In the genomic region with DNA sequence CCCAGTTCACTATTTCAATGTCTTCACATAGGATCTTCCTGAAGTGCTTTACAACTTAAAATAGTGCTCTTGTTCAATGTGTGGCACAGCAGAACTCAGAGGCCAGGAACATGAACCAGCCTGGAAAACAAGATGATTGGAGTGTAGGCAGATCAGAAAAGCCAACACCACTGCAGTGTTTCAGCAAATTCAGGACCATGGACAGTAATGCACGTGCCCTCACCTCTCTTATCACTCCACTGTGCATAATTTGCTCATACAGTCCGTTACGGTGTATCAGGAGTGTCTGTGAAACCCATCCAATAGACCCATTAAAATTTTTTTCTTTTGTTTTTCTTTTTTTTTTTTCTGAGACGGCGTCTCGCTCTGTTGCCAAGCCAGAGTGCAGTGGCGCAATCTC, we compare ENCODE assay signal across 1 cellular context.
TF ChIP-seq lines count a peak whose summit lies in the region.

No MANE protein-coding gene starts in this region.

TF ChIP-seq in HepG2, 621 proteins besides CTCF, POLR2A, EP300 and RAD21 (continued from another document and continues in another):
- 0 out of 2 replicates have a peak, but pooled peaks have one; percentile 18 for TF ChIP-seq PATZ1 (CRISPR knock-in tag; IDR thresholded peaks at IDR 0.05)
- no peak for TF ChIP-seq ZBTB38 (CRISPR knock-in tag; IDR thresholded peaks at IDR 0.05)
- peak; percentile 90; the same call in 1 of the 2 replicates for TF ChIP-seq MXD4 (CRISPR knock-in tag; IDR thresholded peaks at IDR 0.05)
- no peak for TF ChIP-seq ETS1 (CRISPR knock-in tag; IDR thresholded peaks at IDR 0.05)
- TF ChIP-seq, protein P1, sequence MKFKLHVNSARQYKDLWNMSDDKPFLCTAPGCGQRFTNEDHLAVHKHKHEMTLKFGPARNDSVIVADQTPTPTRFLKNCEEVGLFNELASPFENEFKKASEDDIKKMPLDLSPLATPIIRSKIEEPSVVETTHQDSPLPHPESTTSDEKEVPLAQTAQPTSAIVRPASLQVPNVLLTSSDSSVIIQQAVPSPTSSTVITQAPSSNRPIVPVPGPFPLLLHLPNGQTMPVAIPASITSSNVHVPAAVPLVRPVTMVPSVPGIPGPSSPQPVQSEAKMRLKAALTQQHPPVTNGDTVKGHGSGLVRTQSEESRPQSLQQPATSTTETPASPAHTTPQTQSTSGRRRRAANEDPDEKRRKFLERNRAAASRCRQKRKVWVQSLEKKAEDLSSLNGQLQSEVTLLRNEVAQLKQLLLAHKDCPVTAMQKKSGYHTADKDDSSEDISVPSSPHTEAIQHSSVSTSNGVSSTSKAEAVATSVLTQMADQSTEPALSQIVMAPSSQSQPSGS (CRISPR knock-in tag; IDR thresholded peaks at IDR 0.05): peak; percentile 54; the same call in 1 of the 2 replicates
- no peak for TF ChIP-seq ASH2L (IDR thresholded peaks at IDR 0.05; ENCODE audit: insufficient read length, low read depth, low read length)
- TF ChIP-seq, protein P2, sequence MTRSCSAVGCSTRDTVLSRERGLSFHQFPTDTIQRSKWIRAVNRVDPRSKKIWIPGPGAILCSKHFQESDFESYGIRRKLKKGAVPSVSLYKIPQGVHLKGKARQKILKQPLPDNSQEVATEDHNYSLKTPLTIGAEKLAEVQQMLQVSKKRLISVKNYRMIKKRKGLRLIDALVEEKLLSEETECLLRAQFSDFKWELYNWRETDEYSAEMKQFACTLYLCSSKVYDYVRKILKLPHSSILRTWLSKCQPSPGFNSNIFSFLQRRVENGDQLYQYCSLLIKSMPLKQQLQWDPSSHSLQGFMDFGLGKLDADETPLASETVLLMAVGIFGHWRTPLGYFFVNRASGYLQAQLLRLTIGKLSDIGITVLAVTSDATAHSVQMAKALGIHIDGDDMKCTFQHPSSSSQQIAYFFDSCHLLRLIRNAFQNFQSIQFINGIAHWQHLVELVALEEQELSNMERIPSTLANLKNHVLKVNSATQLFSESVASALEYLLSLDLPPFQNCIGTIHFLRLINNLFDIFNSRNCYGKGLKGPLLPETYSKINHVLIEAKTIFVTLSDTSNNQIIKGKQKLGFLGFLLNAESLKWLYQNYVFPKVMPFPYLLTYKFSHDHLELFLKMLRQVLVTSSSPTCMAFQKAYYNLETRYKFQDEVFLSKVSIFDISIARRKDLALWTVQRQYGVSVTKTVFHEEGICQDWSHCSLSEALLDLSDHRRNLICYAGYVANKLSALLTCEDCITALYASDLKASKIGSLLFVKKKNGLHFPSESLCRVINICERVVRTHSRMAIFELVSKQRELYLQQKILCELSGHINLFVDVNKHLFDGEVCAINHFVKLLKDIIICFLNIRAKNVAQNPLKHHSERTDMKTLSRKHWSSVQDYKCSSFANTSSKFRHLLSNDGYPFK (CRISPR knock-in tag; IDR thresholded peaks at IDR 0.05; ENCODE audit: borderline replicate concordance): no peak
- TF ChIP-seq, protein P3, sequence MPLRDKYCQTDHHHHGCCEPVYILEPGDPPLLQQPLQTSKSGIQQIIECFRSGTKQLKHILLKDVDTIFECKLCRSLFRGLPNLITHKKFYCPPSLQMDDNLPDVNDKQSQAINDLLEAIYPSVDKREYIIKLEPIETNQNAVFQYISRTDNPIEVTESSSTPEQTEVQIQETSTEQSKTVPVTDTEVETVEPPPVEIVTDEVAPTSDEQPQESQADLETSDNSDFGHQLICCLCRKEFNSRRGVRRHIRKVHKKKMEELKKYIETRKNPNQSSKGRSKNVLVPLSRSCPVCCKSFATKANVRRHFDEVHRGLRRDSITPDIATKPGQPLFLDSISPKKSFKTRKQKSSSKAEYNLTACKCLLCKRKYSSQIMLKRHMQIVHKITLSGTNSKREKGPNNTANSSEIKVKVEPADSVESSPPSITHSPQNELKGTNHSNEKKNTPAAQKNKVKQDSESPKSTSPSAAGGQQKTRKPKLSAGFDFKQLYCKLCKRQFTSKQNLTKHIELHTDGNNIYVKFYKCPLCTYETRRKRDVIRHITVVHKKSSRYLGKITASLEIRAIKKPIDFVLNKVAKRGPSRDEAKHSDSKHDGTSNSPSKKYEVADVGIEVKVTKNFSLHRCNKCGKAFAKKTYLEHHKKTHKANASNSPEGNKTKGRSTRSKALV (CRISPR knock-in tag; IDR thresholded peaks at IDR 0.05): peak; percentile 74; the same call in 1 of the 2 replicates
- TF ChIP-seq, protein P4, sequence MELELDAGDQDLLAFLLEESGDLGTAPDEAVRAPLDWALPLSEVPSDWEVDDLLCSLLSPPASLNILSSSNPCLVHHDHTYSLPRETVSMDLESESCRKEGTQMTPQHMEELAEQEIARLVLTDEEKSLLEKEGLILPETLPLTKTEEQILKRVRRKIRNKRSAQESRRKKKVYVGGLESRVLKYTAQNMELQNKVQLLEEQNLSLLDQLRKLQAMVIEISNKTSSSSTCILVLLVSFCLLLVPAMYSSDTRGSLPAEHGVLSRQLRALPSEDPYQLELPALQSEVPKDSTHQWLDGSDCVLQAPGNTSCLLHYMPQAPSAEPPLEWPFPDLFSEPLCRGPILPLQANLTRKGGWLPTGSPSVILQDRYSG (CRISPR knock-in tag; IDR thresholded peaks at IDR 0.05): no peak
- TF ChIP-seq, protein P5, sequence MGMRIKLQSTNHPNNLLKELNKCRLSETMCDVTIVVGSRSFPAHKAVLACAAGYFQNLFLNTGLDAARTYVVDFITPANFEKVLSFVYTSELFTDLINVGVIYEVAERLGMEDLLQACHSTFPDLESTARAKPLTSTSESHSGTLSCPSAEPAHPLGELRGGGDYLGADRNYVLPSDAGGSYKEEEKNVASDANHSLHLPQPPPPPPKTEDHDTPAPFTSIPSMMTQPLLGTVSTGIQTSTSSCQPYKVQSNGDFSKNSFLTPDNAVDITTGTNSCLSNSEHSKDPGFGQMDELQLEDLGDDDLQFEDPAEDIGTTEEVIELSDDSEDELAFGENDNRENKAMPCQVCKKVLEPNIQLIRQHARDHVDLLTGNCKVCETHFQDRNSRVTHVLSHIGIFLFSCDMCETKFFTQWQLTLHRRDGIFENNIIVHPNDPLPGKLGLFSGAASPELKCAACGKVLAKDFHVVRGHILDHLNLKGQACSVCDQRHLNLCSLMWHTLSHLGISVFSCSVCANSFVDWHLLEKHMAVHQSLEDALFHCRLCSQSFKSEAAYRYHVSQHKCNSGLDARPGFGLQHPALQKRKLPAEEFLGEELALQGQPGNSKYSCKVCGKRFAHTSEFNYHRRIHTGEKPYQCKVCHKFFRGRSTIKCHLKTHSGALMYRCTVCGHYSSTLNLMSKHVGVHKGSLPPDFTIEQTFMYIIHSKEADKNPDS (CRISPR knock-in tag; IDR thresholded peaks at IDR 0.05): no peak
- TF ChIP-seq ZNF10 (CRISPR knock-in tag; IDR thresholded peaks at IDR 0.05; ENCODE audit: borderline replicate concordance, low read depth): no peak
- TF ChIP-seq NR1H2 (CRISPR knock-in tag; IDR thresholded peaks at IDR 0.05; ENCODE audit: borderline replicate concordance, low read depth): no peak
- TF ChIP-seq IKZF1 (IDR thresholded peaks at IDR 0.05): no peak
- no peak for TF ChIP-seq ZNF333 (CRISPR knock-in tag; IDR thresholded peaks at IDR 0.05; ENCODE audit: borderline replicate concordance)
- TF ChIP-seq CREB1 (IDR thresholded peaks at IDR 0.05): no peak
- no peak for TF ChIP-seq CREB1 (CRISPR knock-in tag; IDR thresholded peaks at IDR 0.05)
- TF ChIP-seq ZNF350 (CRISPR knock-in tag; IDR thresholded peaks at IDR 0.05; ENCODE audit: borderline replicate concordance, low read depth): no peak
- peak; percentile 54; the same call in 1 of the 2 replicates for TF ChIP-seq ZNF3 (CRISPR knock-in tag; IDR thresholded peaks at IDR 0.05)
- peak; percentile 64; the same call in 1 of the 2 replicates for TF ChIP-seq FOXM1 (CRISPR knock-in tag; IDR thresholded peaks at IDR 0.05)
- TF ChIP-seq, protein P6, sequence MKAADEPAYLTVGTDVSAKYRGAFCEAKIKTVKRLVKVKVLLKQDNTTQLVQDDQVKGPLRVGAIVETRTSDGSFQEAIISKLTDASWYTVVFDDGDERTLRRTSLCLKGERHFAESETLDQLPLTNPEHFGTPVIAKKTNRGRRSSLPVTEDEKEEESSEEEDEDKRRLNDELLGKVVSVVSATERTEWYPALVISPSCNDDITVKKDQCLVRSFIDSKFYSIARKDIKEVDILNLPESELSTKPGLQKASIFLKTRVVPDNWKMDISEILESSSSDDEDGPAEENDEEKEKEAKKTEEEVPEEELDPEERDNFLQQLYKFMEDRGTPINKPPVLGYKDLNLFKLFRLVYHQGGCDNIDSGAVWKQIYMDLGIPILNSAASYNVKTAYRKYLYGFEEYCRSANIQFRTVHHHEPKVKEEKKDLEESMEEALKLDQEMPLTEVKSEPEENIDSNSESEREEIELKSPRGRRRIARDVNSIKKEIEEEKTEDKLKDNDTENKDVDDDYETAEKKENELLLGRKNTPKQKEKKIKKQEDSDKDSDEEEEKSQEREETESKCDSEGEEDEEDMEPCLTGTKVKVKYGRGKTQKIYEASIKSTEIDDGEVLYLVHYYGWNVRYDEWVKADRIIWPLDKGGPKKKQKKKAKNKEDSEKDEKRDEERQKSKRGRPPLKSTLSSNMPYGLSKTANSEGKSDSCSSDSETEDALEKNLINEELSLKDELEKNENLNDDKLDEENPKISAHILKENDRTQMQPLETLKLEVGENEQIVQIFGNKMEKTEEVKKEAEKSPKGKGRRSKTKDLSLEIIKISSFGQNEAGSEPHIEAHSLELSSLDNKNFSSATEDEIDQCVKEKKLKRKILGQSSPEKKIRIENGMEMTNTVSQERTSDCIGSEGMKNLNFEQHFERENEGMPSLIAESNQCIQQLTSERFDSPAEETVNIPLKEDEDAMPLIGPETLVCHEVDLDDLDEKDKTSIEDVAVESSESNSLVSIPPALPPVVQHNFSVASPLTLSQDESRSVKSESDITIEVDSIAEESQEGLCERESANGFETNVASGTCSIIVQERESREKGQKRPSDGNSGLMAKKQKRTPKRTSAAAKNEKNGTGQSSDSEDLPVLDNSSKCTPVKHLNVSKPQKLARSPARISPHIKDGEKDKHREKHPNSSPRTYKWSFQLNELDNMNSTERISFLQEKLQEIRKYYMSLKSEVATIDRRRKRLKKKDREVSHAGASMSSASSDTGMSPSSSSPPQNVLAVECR (CRISPR knock-in tag; IDR thresholded peaks at IDR 0.05; ENCODE audit: borderline replicate concordance): peak; percentile 27; the same call in 1 of the 2 replicates
- peak; percentile 74; the same call in 2 of the 3 replicates for TF ChIP-seq MXI1 (IDR thresholded peaks at IDR 0.05; ENCODE audit: borderline replicate concordance, low read depth, low read length)
- TF ChIP-seq, protein P7, sequence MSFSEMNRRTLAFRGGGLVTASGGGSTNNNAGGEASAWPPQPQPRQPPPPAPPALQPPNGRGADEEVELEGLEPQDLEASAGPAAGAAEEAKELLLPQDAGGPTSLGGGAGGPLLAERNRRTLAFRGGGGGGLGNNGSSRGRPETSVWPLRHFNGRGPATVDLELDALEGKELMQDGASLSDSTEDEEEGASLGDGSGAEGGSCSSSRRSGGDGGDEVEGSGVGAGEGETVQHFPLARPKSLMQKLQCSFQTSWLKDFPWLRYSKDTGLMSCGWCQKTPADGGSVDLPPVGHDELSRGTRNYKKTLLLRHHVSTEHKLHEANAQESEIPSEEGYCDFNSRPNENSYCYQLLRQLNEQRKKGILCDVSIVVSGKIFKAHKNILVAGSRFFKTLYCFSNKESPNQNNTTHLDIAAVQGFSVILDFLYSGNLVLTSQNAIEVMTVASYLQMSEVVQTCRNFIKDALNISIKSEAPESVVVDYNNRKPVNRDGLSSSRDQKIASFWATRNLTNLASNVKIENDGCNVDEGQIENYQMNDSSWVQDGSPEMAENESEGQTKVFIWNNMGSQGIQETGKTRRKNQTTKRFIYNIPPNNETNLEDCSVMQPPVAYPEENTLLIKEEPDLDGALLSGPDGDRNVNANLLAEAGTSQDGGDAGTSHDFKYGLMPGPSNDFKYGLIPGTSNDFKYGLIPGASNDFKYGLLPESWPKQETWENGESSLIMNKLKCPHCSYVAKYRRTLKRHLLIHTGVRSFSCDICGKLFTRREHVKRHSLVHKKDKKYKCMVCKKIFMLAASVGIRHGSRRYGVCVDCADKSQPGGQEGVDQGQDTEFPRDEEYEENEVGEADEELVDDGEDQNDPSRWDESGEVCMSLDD (CRISPR knock-in tag; IDR thresholded peaks at IDR 0.05; ENCODE audit: borderline replicate concordance): no peak; the same call in 1 of the 2 replicates
- peak; percentile 91 for TF ChIP-seq ZNF331 (CRISPR knock-in tag; IDR thresholded peaks at IDR 0.05)
- TF ChIP-seq, protein P8, sequence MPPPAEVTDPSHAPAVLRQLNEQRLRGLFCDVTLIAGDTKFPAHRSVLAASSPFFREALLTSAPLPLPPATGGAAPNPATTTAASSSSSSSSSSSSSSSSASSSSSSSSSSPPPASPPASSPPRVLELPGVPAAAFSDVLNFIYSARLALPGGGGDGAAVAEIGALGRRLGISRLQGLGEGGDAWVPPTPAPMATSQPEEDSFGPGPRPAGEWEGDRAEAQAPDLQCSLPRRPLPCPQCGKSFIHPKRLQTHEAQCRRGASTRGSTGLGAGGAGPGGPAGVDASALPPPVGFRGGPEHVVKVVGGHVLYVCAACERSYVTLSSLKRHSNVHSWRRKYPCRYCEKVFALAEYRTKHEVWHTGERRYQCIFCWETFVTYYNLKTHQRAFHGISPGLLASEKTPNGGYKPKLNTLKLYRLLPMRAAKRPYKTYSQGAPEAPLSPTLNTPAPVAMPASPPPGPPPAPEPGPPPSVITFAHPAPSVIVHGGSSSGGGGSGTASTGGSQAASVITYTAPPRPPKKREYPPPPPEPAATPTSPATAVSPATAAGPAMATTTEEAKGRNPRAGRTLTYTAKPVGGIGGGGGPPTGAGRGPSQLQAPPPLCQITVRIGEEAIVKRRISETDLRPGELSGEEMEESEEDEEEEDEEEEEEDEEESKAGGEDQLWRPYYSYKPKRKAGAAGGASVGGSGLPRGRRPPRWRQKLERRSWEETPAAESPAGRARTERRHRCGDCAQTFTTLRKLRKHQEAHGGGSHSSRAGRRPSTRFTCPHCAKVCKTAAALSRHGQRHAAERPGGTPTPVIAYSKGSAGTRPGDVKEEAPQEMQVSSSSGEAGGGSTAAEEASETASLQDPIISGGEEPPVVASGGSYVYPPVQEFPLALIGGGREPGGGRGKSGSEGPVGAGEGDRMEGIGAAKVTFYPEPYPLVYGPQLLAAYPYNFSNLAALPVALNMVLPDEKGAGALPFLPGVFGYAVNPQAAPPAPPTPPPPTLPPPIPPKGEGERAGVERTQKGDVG (CRISPR knock-in tag; IDR thresholded peaks at IDR 0.05; ENCODE audit: borderline replicate concordance): no peak
- TF ChIP-seq NR3C1 (CRISPR knock-in tag; IDR thresholded peaks at IDR 0.05): no peak
- TF ChIP-seq THAP11 (CRISPR knock-in tag; IDR thresholded peaks at IDR 0.05): peak; percentile 73
